Comparison of ENCODE assay signal across 11 cellular contexts in genomic region chr4:141329174-141329569, GRCh38.
A peak's percentile ranks its signal among the peaks of the same experiment; 100 is the strongest.
DNase-seq lines count a peak whose midpoint lies in the region; ATAC-seq and TF ChIP-seq lines count a peak whose summit lies in the region.
"Had no signal": no experiment of that assay in that cellular context is flagged by ENCODE, and none has a peak within 500 bp of the region (broad histone marks: within the 10 kb centered on the region; RNA-seq: fewer than 3 reads in every experiment).

No MANE protein-coding gene starts in this region.

- intact Hi-C loops in Calu3 (cut with micrococcal nuclease; ENCODE audit: unreplicated experiment), result no loop called here

- peak overlapping the region; percentile 95 for H3K27ac Mint-ChIP-seq in Calu3 (ENCODE audit: unreplicated experiment)
- H3K27ac Mint-ChIP-seq: activated CD8-positive, alpha-beta T cell treated with anti-CD3 and anti-CD28 coated beads for 36 hours had no signal

- CTCF ChIA-PET in Calu3 (lab: Charles Lee), result no interaction called here

- no peaks in the 10 kb centered on the region for H3K9me3 Mint-ChIP-seq in Calu3 (ENCODE audit: low read depth, unreplicated experiment)
- H3K9me3 Mint-ChIP-seq: activated CD8-positive, alpha-beta T cell treated with anti-CD3 and anti-CD28 coated beads for 36 hours had no signal

- peaks cover 13% of the 10 kb centered on the region for H3K4me1 Mint-ChIP-seq in Calu3 (ENCODE audit: low read depth, unreplicated experiment)

- no peak for ATAC-seq in GM18502 (IDR thresholded peaks at IDR 0.05; ENCODE audit: poor library complexity, unreplicated experiment)
- ATAC-seq: activated CD8-positive, alpha-beta T cell treated with anti-CD3 and anti-CD28 coated beads for 36 hours had no signal

- DNase-seq in Calu3 (no peak), MV-4-11 (lab: John Stamatoyannopoulos, UW) (peak; percentile 81), epithelial cell of prostate (ENCODE audit: low read depth, low spot score) (peak; percentile 56), pons (ENCODE audit: low spot score) (peak; percentile 51), A172 (ENCODE audit: low spot score) (no peak), GM10266 (ENCODE audit: extremely low spot score) (no peak), NCI-H1694 (lab: John Stamatoyannopoulos, UW) (no peak)
- DNase-seq: activated CD8-positive, alpha-beta T cell treated with anti-CD3 and anti-CD28 coated beads for 36 hours; H7; NCI-H2029 had no signal

- H3K4me3 Mint-ChIP-seq in Calu3 (ENCODE audit: low read depth, unreplicated experiment), result peak overlapping the region; percentile 85
- H3K4me3 Mint-ChIP-seq: activated CD8-positive, alpha-beta T cell treated with anti-CD3 and anti-CD28 coated beads for 36 hours had no signal

- H3K27me3 Mint-ChIP-seq in Calu3 (ENCODE audit: unreplicated experiment), result no peaks in the 10 kb centered on the region

- BruUV-seq in Calu3 (replicated peaks; lab: Mats Ljungman, UMichigan), result TSS peak; percentile 15

- TF ChIP-seq CTCF in Calu3 (IDR thresholded peaks at IDR 0.05; ENCODE audit: unreplicated experiment) (no peak), GM10266 (IDR thresholded peaks at IDR 0.05; ENCODE audit: control insufficient read depth, insufficient read depth, low read depth, missing control alignments) (no peak)

- peak overlapping the region; percentile 78 for H3K27ac ChIP-seq in epithelial cell of prostate

- H3K36me3 Mint-ChIP-seq in Calu3 (ENCODE audit: insufficient read depth, unreplicated experiment), result peaks cover 86% of the 10 kb centered on the region

Comparison
In these comparisons a context has a peak if more than half of its experiments do, and no peak if none do; other contexts are left out.
1. DNase-seq: peak in MV-4-11 (single experiment), epithelial cell of prostate (single experiment) and pons (single experiment); none in Calu3 (single experiment), A172 (single experiment), GM10266 (single experiment) and NCI-H1694 (single experiment).